ENCODE assay signal across 24 cellular contexts in genomic region chr14:35458442-35458841, GRCh38.
"Had no signal": no experiment of that assay in that cellular context is flagged by ENCODE, and none has a peak within 500 bp of the region (broad histone marks: within the 10 kb centered on the region; RNA-seq: fewer than 3 reads in every experiment).

No MANE protein-coding gene starts in this region.

- H3K4me1 ChIP-seq: colonic mucosa, esophagus muscularis mucosa, foreskin keratinocyte, gastroesophageal sphincter, heart left ventricle, lower lobe of right lung had no signal

- H3K36me3 ChIP-seq: colonic mucosa, esophagus muscularis mucosa, gastroesophageal sphincter, heart left ventricle, lower lobe of right lung had no signal

- ATAC-seq: effector memory CD8-positive, alpha-beta T cell; foreskin keratinocyte; gastroesophageal sphincter; heart left ventricle; left colon; left lobe of liver; left ventricle myocardium superior; lower lobe of right lung; mucosa of descending colon had no signal

- H3K27ac ChIP-seq: colonic mucosa, esophagus muscularis mucosa, foreskin keratinocyte, gastroesophageal sphincter, heart left ventricle, hepatocyte, lower lobe of right lung had no signal

- H3K4me3 ChIP-seq: colonic mucosa, esophagus muscularis mucosa, gastroesophageal sphincter, heart left ventricle, hepatocyte, lower lobe of right lung, mucosa of descending colon had no signal

- H3K9me3 ChIP-seq: colonic mucosa had no signal

- H3K27me3 ChIP-seq: colonic mucosa, esophagus muscularis mucosa, heart left ventricle, hepatocyte had no signal

- DNase-seq: cerebellar nuclear complex; colonic mucosa; cortex of kidney; effector CD8-positive, alpha-beta T cell; effector memory CD8-positive, alpha-beta T cell; endodermal cell; foreskin keratinocyte; heart left ventricle; hypothalamus; immature natural killer cell; islet precursor cell; kidney; kidney glomerular epithelial cell; left colon; left ventricle myocardium superior; lower lobe of right lung; mesenchymal stem cell; mucosa of descending colon had no signal

- FAIRE-seq: endothelial cell of umbilical vein, frontal cortex, kidney had no signal

- H2AFZ ChIP-seq: hepatocyte had no signal

- H3K4me2 ChIP-seq: hepatocyte had no signal
